In genomic region chr14:42011221-42011620, GRCh38 we compare ENCODE assay signal across 18 cellular contexts.
"Had no signal": no experiment of that assay in that cellular context is flagged by ENCODE, and none has a peak within 500 bp of the region (broad histone marks: within the 10 kb centered on the region; RNA-seq: fewer than 3 reads in every experiment).

No MANE protein-coding gene starts in this region.

- H3K36me3 ChIP-seq: adrenal gland, colonic mucosa had no signal

- H3K4me1 ChIP-seq: adrenal gland, colonic mucosa had no signal

- H3K4me1 Mint-ChIP-seq: naive thymus-derived CD8-positive, alpha-beta T cell; stimulated activated effector memory CD8-positive, alpha-beta T cell treated with anti-CD3 and anti-CD28 coated beads, Interleukin-12 subunit alpha, Interleukin-12 subunit beta, amount 100 ng/mL, for 72 hours had no signal

- H3K9me3 Mint-ChIP-seq: type B pancreatic cell had no signal

- H3K4me3 Mint-ChIP-seq: naive thymus-derived CD8-positive, alpha-beta T cell; stimulated activated effector memory CD8-positive, alpha-beta T cell treated with anti-CD3 and anti-CD28 coated beads, Interleukin-12 subunit alpha, Interleukin-12 subunit beta, amount 100 ng/mL, for 72 hours; type B pancreatic cell had no signal

- H3K27ac ChIP-seq: adrenal gland, colonic mucosa had no signal

- DNase-seq: activated CD4-positive, alpha-beta T cell treated with anti-CD3 and anti-CD28 coated beads, Interleukin-2, amount 50 U/mL, for 1 hour; activated CD4-positive, CD25-positive, alpha-beta regulatory T cell; activated naive CD4-positive, alpha-beta T cell treated with anti-CD3 and anti-CD28 coated beads, Interleukin-2, amount 50 U/mL, for 16 hours; adrenal gland; caudate nucleus; colonic mucosa; effector CD4-positive, alpha-beta T cell; foreskin melanocyte; head of caudate nucleus; left colon; mucosa of descending colon; naive thymus-derived CD8-positive, alpha-beta T cell; nucleus accumbens; small intestine had no signal

- H3K9me3 ChIP-seq: adrenal gland, colonic mucosa had no signal

- H3K27me3 ChIP-seq: adrenal gland, colonic mucosa had no signal

- ATAC-seq: left colon; mucosa of descending colon; naive thymus-derived CD8-positive, alpha-beta T cell; right cardiac atrium; stimulated activated effector memory CD8-positive, alpha-beta T cell treated with anti-CD3 and anti-CD28 coated beads, Interleukin-12 subunit alpha, Interleukin-12 subunit beta, amount 100 ng/mL, for 72 hours had no signal

- H3K4me3 ChIP-seq: adrenal gland, colonic mucosa, mucosa of descending colon had no signal

- H3K36me3 Mint-ChIP-seq: naive thymus-derived CD8-positive, alpha-beta T cell; stimulated activated effector memory CD8-positive, alpha-beta T cell treated with anti-CD3 and anti-CD28 coated beads, Interleukin-12 subunit alpha, Interleukin-12 subunit beta, amount 100 ng/mL, for 72 hours; type B pancreatic cell had no signal

- H3K27me3 Mint-ChIP-seq: progenitor cell of endocrine pancreas, type B pancreatic cell had no signal

- H3K27ac Mint-ChIP-seq: naive thymus-derived CD8-positive, alpha-beta T cell; progenitor cell of endocrine pancreas; stimulated activated effector memory CD8-positive, alpha-beta T cell treated with anti-CD3 and anti-CD28 coated beads, Interleukin-12 subunit alpha, Interleukin-12 subunit beta, amount 100 ng/mL, for 72 hours; type B pancreatic cell had no signal
